In genomic region chr4:169611991-169612868, GRCh38 we compare ENCODE assay signal across 8 cellular contexts. TPM values are rescaled to one million over a fixed set of nuclear protein-coding genes. Genes with fewer than 3 reads are reported as not detected.
DNase-seq lines count a peak whose midpoint lies in the region; ATAC-seq and TF ChIP-seq lines count a peak whose summit lies in the region.

Gene NEK1, minus strand, starts transcription at chr4:169612583. Its CDS starts 9,953 bp downstream, at chr4:169602630.

- H3K9me3 Mint-ChIP-seq in activated T-cell treated with anti-CD3 and anti-CD28 coated beads, Interleukin-2, amount 50 U/mL, for 4 hours = no peaks in the 10 kb centered on the region

- H3K27ac ChIP-seq in KMS-11 (peak within 1 kb of the TSS; percentile 97), Panc1 (ENCODE audit: low read length) (peak within 1 kb of the TSS; percentile 89), esophagus squamous epithelium (peak within 1 kb of the TSS; percentile 96 to 99 (median 98))

- H3K79me2 ChIP-seq in KMS-11 (ENCODE audit: insufficient read depth, low read depth) = peaks cover 34% of the 10 kb centered on the region

- in situ Hi-C loops in Panc1 (cut with HindIII; ENCODE audit: low pct_unique_long_range_greater_than_20kb, low sequenced_read_pairs) = no loop called here

- H4K20me1 ChIP-seq in KMS-11 (ENCODE audit: insufficient read depth) = no peaks in the 10 kb centered on the region

- POLR2A ChIA-PET in Panc1 (lab: Charles Lee) = interaction anchor here (0.7 kb wide), 1 partner anchor 304 kb away, joined by 9 read pairs; no protein-coding TSS in a partner anchor

- peak within 1 kb of the TSS; percentile 93 for H3K4me2 ChIP-seq in KMS-11

- peak within 1 kb of the TSS; percentile 62 for H2AFZ ChIP-seq in KMS-11 (ENCODE audit: low read depth)

- H3K27me3 ChIP-seq in KMS-11 (ENCODE audit: insufficient read depth, low read depth) (no peaks in the 10 kb centered on the region), Panc1 (ENCODE audit: control insufficient read depth, insufficient read depth, low read length) (no peaks in the 10 kb centered on the region), esophagus squamous epithelium (no peaks in the 10 kb centered on the region)

- 0 to 1% methylated on average over 19 to 34 of the region's 61 CpGs for WGBS in esophagus squamous epithelium, 2 donors

- H3K4me1 ChIP-seq in KMS-11 (ENCODE audit: low read depth, poor library complexity, severe bottlenecking) (peaks cover 32% of the 10 kb centered on the region), Panc1 (ENCODE audit: control insufficient read depth, insufficient read depth, low read length) (peaks cover 4% of the 10 kb centered on the region; the same call in 1 of the 2 replicates), esophagus squamous epithelium (peaks cover 0 to 40% (median 10%) of the 10 kb centered on the region in 3 donors)

- H3K4me3 ChIP-seq in KMS-11 (IDR thresholded peaks at IDR 0.05; ENCODE audit: insufficient read depth, low read depth, low read length) (peak within 1 kb of the TSS; percentile 59), Panc1 (ENCODE audit: low read depth in 2 of 2, low read length in 2 of 2) (peak within 1 kb of the TSS; percentile 88 to 93), esophagus squamous epithelium (peak within 1 kb of the TSS; percentile 77 to 94 (median 80))

- no TSS peak for BruUV-seq in Panc1 (replicated peaks; lab: Mats Ljungman, UMichigan)

- DNase-seq in DMS53 (lab: John Stamatoyannopoulos, UW) (peak; percentile 92), Panc1 (ENCODE audit: low read depth, low spot score) (peak; percentile 43), esophagus squamous epithelium (lab: John Stamatoyannopoulos, UW) (peak; percentile 51), myocyte (ENCODE audit: low read depth) (peak; percentile 94)
- DNase-seq in activated T-cell treated with anti-CD3 and anti-CD28 coated beads, Interleukin-2, amount 50 U/mL, for 4 hours = peak; percentile 81
- DNase-seq in stimulated activated CD8-positive, alpha-beta memory T cell treated with anti-CD3 and anti-CD28 coated beads, Interleukin-7, amount 100 ng/mL, for 48 hours (ENCODE audit: extremely low read depth in 1 of 2, low read depth in 1 of 2) = peak; percentile 73 to 84

- no peaks in the 10 kb centered on the region for H3K36me3 ChIP-seq in KMS-11 (ENCODE audit: insufficient read depth)
- peaks cover 2% of the 10 kb centered on the region; the same call in 1 of the 2 replicates for H3K36me3 ChIP-seq in Panc1 (ENCODE audit: control insufficient read depth, insufficient read depth, low read length)
- no peaks in the 10 kb centered on the region for H3K36me3 ChIP-seq in esophagus squamous epithelium

- peak within 1 kb of the TSS; percentile 98 for H3K4me3 Mint-ChIP-seq in activated T-cell treated with anti-CD3 and anti-CD28 coated beads, Interleukin-2, amount 50 U/mL, for 4 hours

- peak; percentile 95 for ATAC-seq in GM21737 (IDR thresholded peaks at IDR 0.05; ENCODE audit: unreplicated experiment)
- peak; percentile 99 for ATAC-seq in Panc1
- ATAC-seq in activated T-cell treated with anti-CD3 and anti-CD28 coated beads, Interleukin-2, amount 50 U/mL, for 4 hours = peak; percentile 86 to 87

- H3K4me1 Mint-ChIP-seq in activated T-cell treated with anti-CD3 and anti-CD28 coated beads, Interleukin-2, amount 50 U/mL, for 4 hours (ENCODE audit: low read depth) = peaks cover 45% of the 10 kb centered on the region

- intact Hi-C loops in Panc1 (cut with micrococcal nuclease; ENCODE audit: unreplicated experiment) (loop anchor here (2.0 kb wide), 1 partner anchor 111 kb away; no protein-coding TSS in a partner anchor), esophagus squamous epithelium (cut with DNase I) (loop anchor here (5.0 to 10.0 kb wide), 2 partner anchors 145 to 413 kb away; partner anchors contain the start of genes HPF1 and MFAP3L)

- H3K27me3 Mint-ChIP-seq in activated T-cell treated with anti-CD3 and anti-CD28 coated beads, Interleukin-2, amount 50 U/mL, for 4 hours (ENCODE audit: low read depth) = no peaks in the 10 kb centered on the region

- TF ChIP-seq POLR2A in esophagus squamous epithelium (IDR thresholded peaks at IDR 0.05) = peak in 2 of 4 donors; percentile 86 to 87

- no peaks in the 10 kb centered on the region for H3K36me3 Mint-ChIP-seq in activated T-cell treated with anti-CD3 and anti-CD28 coated beads, Interleukin-2, amount 50 U/mL, for 4 hours (ENCODE audit: insufficient read depth)

- CTCF ChIA-PET in Panc1 (lab: Charles Lee) = interaction anchor here (0.7 to 0.8 kb wide), 3 partner anchors 92 to 478 kb away, joined by 3 to 5 read pairs (median 3); no protein-coding TSS in a partner anchor

- peak within 1 kb of the TSS; percentile 93 for H3K9ac ChIP-seq in KMS-11

- no peaks in the 10 kb centered on the region for H3K9me3 ChIP-seq in Panc1 (ENCODE audit: control insufficient read depth, insufficient read depth, low read depth, low read length)
- H3K9me3 ChIP-seq in esophagus squamous epithelium = no peaks in the 10 kb centered on the region

- no peak for TF ChIP-seq CTCF in KMS-11 (conservative IDR thresholded peaks at IDR 0.05; ENCODE audit: low read depth, low read length)
- no peak for TF ChIP-seq CTCF in Panc1 (IDR thresholded peaks at IDR 0.05)
- peak in 1 of 6 experiments; percentile 17 for TF ChIP-seq CTCF in esophagus squamous epithelium (IDR thresholded peaks at IDR 0.05)

RNA-seq across cellular contexts. Expression of gene NEK1, which starts in this region (rescaled TPM):
- total RNA-seq in Panc1 (2021; ENCODE audit: unreplicated experiment) (9.2 TPM), esophagus squamous epithelium (10 to 100 TPM in 1 of 4 donors, 1 to 10 TPM in 3; 3.8 to 12.0 (median 7.5) TPM), myocyte (11.2 and 11.8 TPM in 2 replicates)
- polyA plus RNA-seq in Panc1 (2012; ENCODE audit: insufficient read length) = 2.9 TPM
- 1 to 10 TPM; 6.0 to 6.6 (median 6.6) TPM for total RNA-seq in activated T-cell treated with anti-CD3 and anti-CD28 coated beads, Interleukin-2, amount 50 U/mL, for 4 hours
- 4.6 TPM for polyA plus RNA-seq in myocyte (2012)

Comparison
In these comparisons a context has a peak if more than half of its experiments do, and no peak if none do; other contexts are left out.
1. Peak in every context shown above with its lines: DNase-seq, ATAC-seq, H3K4me3 ChIP-seq and H3K27ac ChIP-seq.
2. DNase-seq: peak in every context shown above with its lines; median percentile 94 in myocyte; 92 in DMS53; 81 in activated T-cell treated with anti-CD3 and anti-CD28 coated beads, Interleukin-2, amount 50 U/mL, for 4 hours; 78 in stimulated activated CD8-positive, alpha-beta memory T cell treated with anti-CD3 and anti-CD28 coated beads, Interleukin-7, amount 100 ng/mL, for 48 hours; 51 in esophagus squamous epithelium; 43 in Panc1.